ENCODE assay signal across 13 cellular contexts in the genomic region with DNA sequence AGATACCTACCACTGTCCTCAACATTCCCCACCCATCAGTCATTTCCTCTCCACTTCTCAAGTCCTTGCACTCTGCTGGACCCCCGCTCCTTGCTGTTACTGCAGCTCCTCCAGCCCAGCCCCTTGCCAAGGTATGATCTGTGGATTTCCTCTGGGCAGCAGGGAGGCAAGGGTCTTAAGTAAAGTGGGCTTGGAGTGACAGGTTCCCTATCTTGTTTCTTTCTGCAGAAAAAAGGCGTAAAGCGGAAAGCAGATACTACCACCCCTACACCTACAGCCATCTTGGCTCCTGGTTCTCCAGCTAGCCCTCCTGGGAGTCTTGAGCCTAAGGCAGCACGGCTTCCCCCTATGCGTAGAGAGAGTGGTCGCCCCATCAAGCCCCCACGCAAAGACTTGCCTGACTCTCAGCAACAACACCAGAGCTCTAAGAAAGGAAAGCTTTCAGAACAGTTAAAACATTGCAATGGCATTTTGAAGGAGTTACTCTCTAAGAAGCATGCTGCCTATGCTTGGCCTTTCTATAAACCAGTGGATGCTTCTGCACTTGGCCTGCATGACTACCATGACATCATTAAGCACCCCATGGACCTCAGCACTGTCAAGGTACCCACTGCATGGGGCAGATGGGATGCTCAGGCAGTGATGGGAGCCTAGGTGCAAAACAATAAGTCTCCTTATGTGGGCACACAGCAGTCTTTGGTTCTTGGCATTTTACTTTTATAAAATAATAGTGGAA. TPM values are rescaled to one million over a fixed set of nuclear protein-coding genes. Genes with fewer than 3 reads are reported as not detected.
DNase-seq lines count a peak whose midpoint lies in the region; ATAC-seq, FAIRE-seq and TF ChIP-seq lines count a peak whose summit lies in the region.
"Had no signal": no experiment of that assay in that cellular context is flagged by ENCODE, and none has a peak within 500 bp of the region (broad histone marks: within the 10 kb centered on the region; RNA-seq: fewer than 3 reads in every experiment).

No MANE protein-coding gene starts in this region.

- H3K27me3 ChIP-seq in HepG2 (ENCODE audit: control insufficient read depth in 1 of 2, insufficient read depth in 2 of 2, low read length in 2 of 2): peaks cover 0 to 4% of the 10 kb centered on the region in 2 experiments; a peak in 1 of 5 replicates
- H3K27me3 ChIP-seq in BE2C: no peaks in the 10 kb centered on the region

- POLR2A ChIA-PET in HepG2 (lab: Yijun Ruan, JAX): interaction anchor here (1.9 to 10.5 kb wide), 4 partner anchors 5 to 82 kb away, joined by 8 to 305 read pairs (median 254); a partner anchor contains a TSS

- no peaks in the 10 kb centered on the region for H3K9me3 ChIP-seq in HepG2 (ENCODE audit: low read length)
- no peaks in the 10 kb centered on the region for H3K9me3 ChIP-seq in BE2C

- FAIRE-seq in HepG2 (lab: Jason Lieb, UNC): no peak

- H3K4me3 ChIP-seq in GM08714 (ENCODE audit: low read length) (peak overlapping the region; percentile 99; the same call in 1 of the 2 replicates), HepG2 (replicated peaks in 1 of 3; ENCODE audit: insufficient read depth in 1 of 3, low read depth in 2 of 3, low read length in 3 of 3) (peak overlapping the region in 1 of 3 experiments; percentile 10; a peak in 1 of 6 replicates), BE2C (ENCODE audit: low read depth, low read length) (no peak overlapping the region; the same call in 1 of the 2 replicates)

- TF ChIP-seq CTCF in 22Rv1 (IDR thresholded peaks at IDR 0.05) (no peak), HepG2 (CRISPR knock-in tag; IDR thresholded peaks at IDR 0.05) (no peak), BE2C (IDR thresholded peaks at IDR 0.05; ENCODE audit: low read depth, low read length) (no peak), GM13977 (IDR thresholded peaks at IDR 0.05; ENCODE audit: extremely low read depth, insufficient read depth, missing control alignments) (no peak)

- WGBS in HepG2 (ENCODE audit: low lambda C conversion rate): 98% methylated on average over 7 of the region's 7 CpGs

- CTCF ChIA-PET in HepG2 (lab: Yijun Ruan, JAX; ENCODE audit: low intra/inter-chr PET ratio, low total read pairs): no interaction called here

- TF ChIP-seq POLR2A in HepG2 (IDR thresholded peaks at IDR 0.05; ENCODE audit: insufficient read depth in 1 of 2, low read depth in 2 of 2, low read length in 2 of 2): no peak

- no TSS peak for BruUV-seq in HepG2 (replicated peaks; lab: Mats Ljungman, UMichigan)

- H2AFZ ChIP-seq in HepG2 (ENCODE audit: low read length): no peak overlapping the region

- H3K36me3 ChIP-seq in HepG2 (replicated peaks in 1 of 2; ENCODE audit: control insufficient read depth in 1 of 2, insufficient read depth in 2 of 2, low read length in 2 of 2) (peaks cover 53 to 88% of the 10 kb centered on the region in 2 experiments), BE2C (peaks cover 95% of the 10 kb centered on the region)

- no peaks in the 10 kb centered on the region for H3K27me3 Mint-ChIP-seq in activated T-helper 2 cell treated with anti-CD3 and anti-CD28 coated beads, Interferon-gamma antibody, Interleukin-2, Interleukin-4, amounts not matched to agents 10 μg/mL and 5 μg/mL and 100 μg/mL, durations not matched to agents 14 hours and 24 hours and 36 hours (ENCODE audit: low read depth)

- H3K4me1 Mint-ChIP-seq in activated T-helper 2 cell treated with anti-CD3 and anti-CD28 coated beads, Interferon-gamma antibody, Interleukin-2, Interleukin-4, amounts not matched to agents 10 μg/mL and 5 μg/mL and 100 μg/mL, durations not matched to agents 14 hours and 24 hours and 36 hours (ENCODE audit: low read depth): peaks cover 32% of the 10 kb centered on the region

- H4K20me1 ChIP-seq in HepG2 (ENCODE audit: insufficient read depth, low read length): peaks cover 95% of the 10 kb centered on the region

- intact Hi-C loops in activated T-helper 2 cell treated with anti-CD3 and anti-CD28 coated beads, Interferon-gamma antibody, Interleukin-2, Interleukin-4, amounts not matched to agents 10 μg/mL and 5 μg/mL and 100 μg/mL, durations not matched to agents 14 hours and 24 hours and 36 hours (cut with micrococcal nuclease): no loop called here
- intact Hi-C loops in HepG2 (cut with micrococcal nuclease; ENCODE audit: unreplicated experiment): no loop called here

- in situ Hi-C loops in HepG2 (cut with HindIII; ENCODE audit: extremely low pct_ligation_motif_present, low pct_unique_long_range_greater_than_20kb) (loop anchor here (5.0 kb wide), 1 partner anchor 84 kb away; no protein-coding TSS in a partner anchor), GM13977 (cut with MboI; ENCODE audit: low pct_unique_long_range_greater_than_20kb, low sequenced_read_pairs, unreplicated experiment) (loop anchor here (10.0 kb wide), 1 partner anchor 92 kb away; no protein-coding TSS in a partner anchor)

- H3K4me2 ChIP-seq in HepG2 (ENCODE audit: low read depth, low read length): peak overlapping the region; percentile 10; the same call in 1 of the 2 replicates

- H3K27ac ChIP-seq in 22Rv1 (peak overlapping the region; percentile 100), HepG2 (ENCODE audit: extremely low read length, insufficient read depth, low read length) (no peak overlapping the region)
- H3K27ac ChIP-seq: HL-60 had no signal

- TF ChIP-seq RAD21 in HepG2 (CRISPR knock-in tag; IDR thresholded peaks at IDR 0.05): no peak

- peak overlapping the region; percentile 7 for H3K27ac Mint-ChIP-seq in activated T-helper 2 cell treated with anti-CD3 and anti-CD28 coated beads, Interferon-gamma antibody, Interleukin-2, Interleukin-4, amounts not matched to agents 10 μg/mL and 5 μg/mL and 100 μg/mL, durations not matched to agents 14 hours and 24 hours and 36 hours

- TF ChIP-seq EP300 in HepG2 (IDR thresholded peaks at IDR 0.05; ENCODE audit: low read depth in 2 of 2, low read length in 2 of 2): no peak
- TF ChIP-seq EP300 in HepG2 (CRISPR knock-in tag; IDR thresholded peaks at IDR 0.05; ENCODE audit: borderline replicate concordance): no peak

- peaks cover 60% of the 10 kb centered on the region for H3K79me2 ChIP-seq in HepG2 (ENCODE audit: insufficient read depth, low read length)

- ATAC-seq in HepG2: no peak

- peak overlapping the region; percentile 94 for H3K4me3 Mint-ChIP-seq in activated T-helper 2 cell treated with anti-CD3 and anti-CD28 coated beads, Interferon-gamma antibody, Interleukin-2, Interleukin-4, amounts not matched to agents 10 μg/mL and 5 μg/mL and 100 μg/mL, durations not matched to agents 14 hours and 24 hours and 36 hours (ENCODE audit: low read depth)

- H3K9me3 Mint-ChIP-seq in activated T-helper 2 cell treated with anti-CD3 and anti-CD28 coated beads, Interferon-gamma antibody, Interleukin-2, Interleukin-4, amounts not matched to agents 10 μg/mL and 5 μg/mL and 100 μg/mL, durations not matched to agents 14 hours and 24 hours and 36 hours: no peaks in the 10 kb centered on the region

- no peak overlapping the region for H3K9ac ChIP-seq in HepG2 (ENCODE audit: insufficient read depth, low read depth, low read length)

- H3K36me3 Mint-ChIP-seq in activated T-helper 2 cell treated with anti-CD3 and anti-CD28 coated beads, Interferon-gamma antibody, Interleukin-2, Interleukin-4, amounts not matched to agents 10 μg/mL and 5 μg/mL and 100 μg/mL, durations not matched to agents 14 hours and 24 hours and 36 hours (ENCODE audit: low read depth): peaks cover 96% of the 10 kb centered on the region

- H3K4me1 ChIP-seq in HepG2 (ENCODE audit: insufficient read depth, low read length): peaks cover 47% of the 10 kb centered on the region
- H3K4me1 ChIP-seq in BE2C: no peaks in the 10 kb centered on the region

- DNase-seq in activated T-helper 2 cell treated with anti-CD3 and anti-CD28 coated beads, Interferon-gamma antibody, Interleukin-2, Interleukin-4, amounts not matched to agents 10 μg/mL and 5 μg/mL and 100 μg/mL, durations not matched to agents 14 hours and 24 hours and 36 hours (ENCODE audit: low spot score): no peak
- DNase-seq in HepG2 (ENCODE audit: low spot score): no peak
- DNase-seq in BE2C: no peak
- DNase-seq in NCI-H345 treated with DMSO at 0.1 percent for 48 hours (lab: John Stamatoyannopoulos, UW; ENCODE audit: unreplicated experiment): no peak
- no peak for DNase-seq in GM13977 (ENCODE audit: low spot score)
- DNase-seq in HuH-7 (ENCODE audit: low spot score): no peak
- DNase-seq: cortex of kidney, DMS 273 treated with DMSO at 0.1 percent for 48 hours, H7, NCI-H2029 had no signal

RNA-seq across cellular contexts. Expression of a gene that starts 8.1 kb away (rescaled TPM):
- total RNA-seq in activated T-helper 2 cell treated with anti-CD3 and anti-CD28 coated beads, Interferon-gamma antibody, Interleukin-2, Interleukin-4, amounts not matched to agents 10 μg/mL and 5 μg/mL and 100 μg/mL, durations not matched to agents 14 hours and 24 hours and 36 hours: 295 and 306 TPM in 2 replicates
- 71.5 and 143 TPM in 2 replicates for total RNA-seq in HepG2 (2016; rRNA removed; fragmentation: Illumina TruSeq; extraction: Trizol)
- total RNA-seq in HepG2 (2016; cell fraction: cytosol; rRNA removed; fragmentation: Illumina TruSeq; extraction: Trizol; ENCODE audit: low read depth): 57.3 and 65.0 TPM in 2 replicates
- 67.2 and 139 TPM in 2 replicates for total RNA-seq in HepG2 (2016; cell fraction: insoluble cytoplasmic fraction; rRNA removed; fragmentation: Illumina TruSeq; extraction: Trizol)
- 98.6 and 98.8 TPM in 2 replicates for total RNA-seq in HepG2 (2016; cell fraction: membrane; rRNA removed; fragmentation: Illumina TruSeq; extraction: Trizol)
- 221 and 247 TPM in 2 replicates for total RNA-seq in HepG2 (2016; cell fraction: nucleus; rRNA removed; fragmentation: Illumina TruSeq; extraction: Trizol)
- 194 and 202 TPM in 2 replicates for polyA plus RNA-seq in HepG2 (2011; rRNA removed)
- polyA plus RNA-seq in HepG2 (2011; cell fraction: cytosol; rRNA removed): 75.6 and 93.5 TPM in 2 replicates
- 401 and 432 TPM in 2 replicates for polyA plus RNA-seq in HepG2 (2011; cell fraction: nucleus; rRNA removed)
- polyA plus RNA-seq in HepG2 (2012): 149 and 160 TPM in 2 replicates
- 30.1 and 33.2 TPM in 2 replicates for polyA plus RNA-seq in HepG2 (2016; cell fraction: cytosol; fragmentation: Illumina TruSeq; extraction: Trizol; ENCODE audit: low read depth)
- 94.6 and 114 TPM in 2 replicates for polyA plus RNA-seq in HepG2 (2016; cell fraction: insoluble cytoplasmic fraction; fragmentation: Illumina TruSeq; extraction: Trizol; ENCODE audit: low read depth)
- polyA plus RNA-seq in HepG2 (2016; cell fraction: membrane; fragmentation: Illumina TruSeq; extraction: Trizol; ENCODE audit: low read depth): 58.5 and 64.6 TPM in 2 replicates
- 653 and 682 TPM in 2 replicates for polyA plus RNA-seq in HepG2 (2016; cell fraction: nucleus; fragmentation: Illumina TruSeq; extraction: Trizol; ENCODE audit: insufficient read depth, low read depth)
- polyA minus RNA-seq in HepG2 (2011; rRNA and poly(A)+ RNA removed; ENCODE audit: low replicate concordance): 126 and 157 TPM in 2 replicates
- polyA minus RNA-seq in HepG2 (2011; cell fraction: cytosol; rRNA and poly(A)+ RNA removed): 43.6 and 49.2 TPM in 2 replicates
- polyA minus RNA-seq in HepG2 (2011; cell fraction: nucleus; rRNA and poly(A)+ RNA removed): 223 and 377 TPM in 2 replicates
- polyA plus RNA-seq in BE2C (2012; ENCODE audit: insufficient read depth, insufficient read length, low read depth): 257 TPM

RNA-seq across cellular contexts. Expression of a gene that starts 23.6 kb away (rescaled TPM):
- 15.9 and 19.0 TPM in 2 replicates for total RNA-seq in activated T-helper 2 cell treated with anti-CD3 and anti-CD28 coated beads, Interferon-gamma antibody, Interleukin-2, Interleukin-4, amounts not matched to agents 10 μg/mL and 5 μg/mL and 100 μg/mL, durations not matched to agents 14 hours and 24 hours and 36 hours
- total RNA-seq in HepG2 (2016; rRNA removed; fragmentation: Illumina TruSeq; extraction: Trizol): 0.71 and 1.3 TPM in 2 replicates
- total RNA-seq in HepG2 (2016; cell fraction: cytosol; rRNA removed; fragmentation: Illumina TruSeq; extraction: Trizol; ENCODE audit: low read depth): 0.53 and 0.61 TPM in 2 replicates
- total RNA-seq in HepG2 (2016; cell fraction: insoluble cytoplasmic fraction; rRNA removed; fragmentation: Illumina TruSeq; extraction: Trizol): 0.82 and 1.2 TPM in 2 replicates
- total RNA-seq in HepG2 (2016; cell fraction: membrane; rRNA removed; fragmentation: Illumina TruSeq; extraction: Trizol): 0.46 and 0.76 TPM in 2 replicates
- 0.78 and 0.85 TPM in 2 replicates for total RNA-seq in HepG2 (2016; cell fraction: nucleus; rRNA removed; fragmentation: Illumina TruSeq; extraction: Trizol)
- 0.70 and 1.7 TPM in 2 replicates for polyA plus RNA-seq in HepG2 (2011; rRNA removed)
- 0.59 and 1.2 TPM in 2 replicates for polyA plus RNA-seq in HepG2 (2011; cell fraction: cytosol; rRNA removed)
- polyA plus RNA-seq in HepG2 (2011; cell fraction: nucleus; rRNA removed): 3.1 and 3.3 TPM in 2 replicates
- 1.6 and 1.7 TPM in 2 replicates for polyA plus RNA-seq in HepG2 (2012)
- polyA plus RNA-seq in HepG2 (2016; cell fraction: cytosol; fragmentation: Illumina TruSeq; extraction: Trizol; ENCODE audit: low read depth): 0.12 and 0.36 TPM in 2 replicates
- polyA plus RNA-seq in HepG2 (2016; cell fraction: insoluble cytoplasmic fraction; fragmentation: Illumina TruSeq; extraction: Trizol; ENCODE audit: low read depth): 0.62 and 0.68 TPM in 2 replicates
- 0.63 and 0.96 TPM in 2 replicates for polyA plus RNA-seq in HepG2 (2016; cell fraction: membrane; fragmentation: Illumina TruSeq; extraction: Trizol; ENCODE audit: low read depth)
- 2.9 and 4.5 TPM in 2 replicates for polyA plus RNA-seq in HepG2 (2016; cell fraction: nucleus; fragmentation: Illumina TruSeq; extraction: Trizol; ENCODE audit: insufficient read depth, low read depth)
- 1.2 and 1.9 TPM in 2 replicates for polyA minus RNA-seq in HepG2 (2011; rRNA and poly(A)+ RNA removed; ENCODE audit: low replicate concordance)
- not detected in 2 replicates for polyA minus RNA-seq in HepG2 (2011; cell fraction: cytosol; rRNA and poly(A)+ RNA removed)
- 1.7 and 2.3 TPM in 2 replicates for polyA minus RNA-seq in HepG2 (2011; cell fraction: nucleus; rRNA and poly(A)+ RNA removed)
- polyA plus RNA-seq in BE2C (2012; ENCODE audit: insufficient read depth, insufficient read length, low read depth): 0.56 TPM

RNA-seq across cellular contexts. Expression of a gene that starts 32.9 kb away (rescaled TPM):
- 0.28 and 0.37 TPM in 2 replicates for total RNA-seq in activated T-helper 2 cell treated with anti-CD3 and anti-CD28 coated beads, Interferon-gamma antibody, Interleukin-2, Interleukin-4, amounts not matched to agents 10 μg/mL and 5 μg/mL and 100 μg/mL, durations not matched to agents 14 hours and 24 hours and 36 hours
- total RNA-seq in HepG2 (2016; rRNA removed; fragmentation: Illumina TruSeq; extraction: Trizol): 0.07 and 0.09 TPM in 2 replicates
- not detected in 2 replicates for total RNA-seq in HepG2 (2016; cell fraction: cytosol; rRNA removed; fragmentation: Illumina TruSeq; extraction: Trizol; ENCODE audit: low read depth)
- total RNA-seq in HepG2 (2016; cell fraction: insoluble cytoplasmic fraction; rRNA removed; fragmentation: Illumina TruSeq; extraction: Trizol): 0.04 TPM in 1 of 2 replicates, not detected in the other
- 0.06 TPM in 1 of 2 replicates, not detected in the other for total RNA-seq in HepG2 (2016; cell fraction: membrane; rRNA removed; fragmentation: Illumina TruSeq; extraction: Trizol)
- 0.09 TPM in 1 of 2 replicates, not detected in the other for total RNA-seq in HepG2 (2016; cell fraction: nucleus; rRNA removed; fragmentation: Illumina TruSeq; extraction: Trizol)
- 0.03 TPM in 1 of 2 replicates, not detected in the other for polyA plus RNA-seq in HepG2 (2011; rRNA removed)
- polyA plus RNA-seq in HepG2 (2011; cell fraction: cytosol; rRNA removed): 0.04 TPM in 1 of 2 replicates, not detected in the other
- polyA plus RNA-seq in HepG2 (2011; cell fraction: nucleus; rRNA removed): not detected in 2 replicates
- not detected in 2 replicates for polyA plus RNA-seq in HepG2 (2012)
- polyA plus RNA-seq in HepG2 (2016; cell fraction: cytosol; fragmentation: Illumina TruSeq; extraction: Trizol; ENCODE audit: low read depth): not detected in 2 replicates
- polyA plus RNA-seq in HepG2 (2016; cell fraction: insoluble cytoplasmic fraction; fragmentation: Illumina TruSeq; extraction: Trizol; ENCODE audit: low read depth): 0.07 TPM in 1 of 2 replicates, not detected in the other
- not detected in 2 replicates for polyA plus RNA-seq in HepG2 (2016; cell fraction: membrane; fragmentation: Illumina TruSeq; extraction: Trizol; ENCODE audit: low read depth)
- polyA plus RNA-seq in HepG2 (2016; cell fraction: nucleus; fragmentation: Illumina TruSeq; extraction: Trizol; ENCODE audit: insufficient read depth, low read depth): 0.63 TPM in 1 of 2 replicates, not detected in the other
- 0.30 TPM in 1 of 2 replicates, not detected in the other for polyA minus RNA-seq in HepG2 (2011; rRNA and poly(A)+ RNA removed; ENCODE audit: low replicate concordance)
- not detected in 2 replicates for polyA minus RNA-seq in HepG2 (2011; cell fraction: cytosol; rRNA and poly(A)+ RNA removed)
- polyA minus RNA-seq in HepG2 (2011; cell fraction: nucleus; rRNA and poly(A)+ RNA removed): not detected in 2 replicates
- polyA plus RNA-seq in BE2C (2012; ENCODE audit: insufficient read depth, insufficient read length, low read depth): not detected

RNA-seq across cellular contexts. Expression of a gene that starts 35.7 kb away (rescaled TPM):
- total RNA-seq in activated T-helper 2 cell treated with anti-CD3 and anti-CD28 coated beads, Interferon-gamma antibody, Interleukin-2, Interleukin-4, amounts not matched to agents 10 μg/mL and 5 μg/mL and 100 μg/mL, durations not matched to agents 14 hours and 24 hours and 36 hours: 1.3 and 1.4 TPM in 2 replicates
- not detected in 2 replicates for total RNA-seq in HepG2 (2016; rRNA removed; fragmentation: Illumina TruSeq; extraction: Trizol)
- total RNA-seq in HepG2 (2016; cell fraction: cytosol; rRNA removed; fragmentation: Illumina TruSeq; extraction: Trizol; ENCODE audit: low read depth): not detected in 2 replicates
- total RNA-seq in HepG2 (2016; cell fraction: insoluble cytoplasmic fraction; rRNA removed; fragmentation: Illumina TruSeq; extraction: Trizol): not detected in 2 replicates
- not detected in 2 replicates for total RNA-seq in HepG2 (2016; cell fraction: membrane; rRNA removed; fragmentation: Illumina TruSeq; extraction: Trizol)
- not detected in 2 replicates for total RNA-seq in HepG2 (2016; cell fraction: nucleus; rRNA removed; fragmentation: Illumina TruSeq; extraction: Trizol)
- not detected in 2 replicates for polyA plus RNA-seq in HepG2 (2011; rRNA removed)
- polyA plus RNA-seq in HepG2 (2011; cell fraction: cytosol; rRNA removed): not detected in 2 replicates
- polyA plus RNA-seq in HepG2 (2011; cell fraction: nucleus; rRNA removed): 0.09 TPM in 1 of 2 replicates, not detected in the other
- not detected in 2 replicates for polyA plus RNA-seq in HepG2 (2012)
- polyA plus RNA-seq in HepG2 (2016; cell fraction: cytosol; fragmentation: Illumina TruSeq; extraction: Trizol; ENCODE audit: low read depth): not detected in 2 replicates
- not detected in 2 replicates for polyA plus RNA-seq in HepG2 (2016; cell fraction: insoluble cytoplasmic fraction; fragmentation: Illumina TruSeq; extraction: Trizol; ENCODE audit: low read depth)
- not detected in 2 replicates for polyA plus RNA-seq in HepG2 (2016; cell fraction: membrane; fragmentation: Illumina TruSeq; extraction: Trizol; ENCODE audit: low read depth)
- polyA plus RNA-seq in HepG2 (2016; cell fraction: nucleus; fragmentation: Illumina TruSeq; extraction: Trizol; ENCODE audit: insufficient read depth, low read depth): not detected in 2 replicates
- not detected in 2 replicates for polyA minus RNA-seq in HepG2 (2011; rRNA and poly(A)+ RNA removed; ENCODE audit: low replicate concordance)
- not detected in 2 replicates for polyA minus RNA-seq in HepG2 (2011; cell fraction: cytosol; rRNA and poly(A)+ RNA removed)
- polyA minus RNA-seq in HepG2 (2011; cell fraction: nucleus; rRNA and poly(A)+ RNA removed): not detected in 2 replicates
- not detected for polyA plus RNA-seq in BE2C (2012; ENCODE audit: insufficient read depth, insufficient read length, low read depth)
